ENCODE assay signal across 13 cellular contexts in genomic region chr19:41120929-41121911, GRCh38. TPM values are rescaled to one million over a fixed set of nuclear protein-coding genes. Genes with fewer than 3 reads are reported as not detected.
A peak's percentile ranks its signal among the peaks of the same experiment; 100 is the strongest.
DNase-seq lines count a peak whose midpoint lies in the region; ATAC-seq, FAIRE-seq and TF ChIP-seq lines count a peak whose summit lies in the region.
"Not testable (repeated sequence)": the region's sequence is repeated elsewhere in the genome, so short reads cannot be mapped to it uniquely, and the experiment has no call there.
"Had no signal": no experiment of that assay in that cellular context is flagged by ENCODE, and none has a peak within 500 bp of the region (broad histone marks: within the 10 kb centered on the region; RNA-seq: fewer than 3 reads in every experiment).

No MANE protein-coding gene starts in this region.

- not testable (repeated sequence) for TF ChIP-seq CTCF in activated CD8-positive, alpha-beta T cell treated with anti-CD3 and anti-CD28 coated beads for 36 hours (IDR thresholded peaks at IDR 0.05); neural progenitor cell (IDR thresholded peaks at IDR 0.05)

- ATAC-seq in activated CD8-positive, alpha-beta T cell treated with anti-CD3 and anti-CD28 coated beads for 36 hours: peak; percentile 75

- peaks cover 16% of the 10 kb centered on the region for H3K4me1 Mint-ChIP-seq in T-helper 1 cell treated with Interleukin-12 subunit alpha and Interleukin-12 subunit beta and Interleukin-4 antibody, amounts not matched to agents 30 μg/mL and 1 μg/mL, for 36 hours (ENCODE audit: low read depth)
- H3K4me1 Mint-ChIP-seq in activated CD8-positive, alpha-beta T cell treated with anti-CD3 and anti-CD28 coated beads for 36 hours (ENCODE audit: low read depth): peaks cover 21% of the 10 kb centered on the region
- H3K4me1 Mint-ChIP-seq in activated T-helper 2 cell treated with anti-CD3 and anti-CD28 coated beads, Interferon-gamma antibody, Interleukin-2, Interleukin-4, amounts not matched to agents 10 μg/mL and 5 μg/mL and 100 μg/mL, durations not matched to agents 14 hours and 24 hours and 36 hours (ENCODE audit: low read depth); neural progenitor cell: not testable (repeated sequence)

- peaks cover 22% of the 10 kb centered on the region for H3K27me3 Mint-ChIP-seq in T-helper 1 cell treated with Interleukin-12 subunit alpha and Interleukin-12 subunit beta and Interleukin-4 antibody, amounts not matched to agents 30 μg/mL and 1 μg/mL, for 36 hours (ENCODE audit: low read depth)
- H3K27me3 Mint-ChIP-seq in activated CD8-positive, alpha-beta T cell treated with anti-CD3 and anti-CD28 coated beads for 36 hours; activated T-helper 2 cell treated with anti-CD3 and anti-CD28 coated beads, Interferon-gamma antibody, Interleukin-2, Interleukin-4, amounts not matched to agents 10 μg/mL and 5 μg/mL and 100 μg/mL, durations not matched to agents 14 hours and 24 hours and 36 hours (ENCODE audit: low read depth); neural progenitor cell (ENCODE audit: insufficient read depth, low read depth): not testable (repeated sequence)

- H3K9me3 ChIP-seq in neural progenitor cell (ENCODE audit: low read depth): not testable (repeated sequence)

- H3K36me3 Mint-ChIP-seq in T-helper 1 cell treated with Interleukin-12 subunit alpha and Interleukin-12 subunit beta and Interleukin-4 antibody, amounts not matched to agents 30 μg/mL and 1 μg/mL, for 36 hours (ENCODE audit: low read depth); activated CD8-positive, alpha-beta T cell treated with anti-CD3 and anti-CD28 coated beads for 36 hours (ENCODE audit: low read depth); activated T-helper 2 cell treated with anti-CD3 and anti-CD28 coated beads, Interferon-gamma antibody, Interleukin-2, Interleukin-4, amounts not matched to agents 10 μg/mL and 5 μg/mL and 100 μg/mL, durations not matched to agents 14 hours and 24 hours and 36 hours (ENCODE audit: low read depth); neural progenitor cell: not testable (repeated sequence)

- intact Hi-C loops in activated CD8-positive, alpha-beta T cell treated with anti-CD3 and anti-CD28 coated beads for 36 hours (cut with micrococcal nuclease); activated T-helper 2 cell treated with anti-CD3 and anti-CD28 coated beads, Interferon-gamma antibody, Interleukin-2, Interleukin-4, amounts not matched to agents 10 μg/mL and 5 μg/mL and 100 μg/mL, durations not matched to agents 14 hours and 24 hours and 36 hours (cut with micrococcal nuclease): not testable (repeated sequence)

- H4K20me1 ChIP-seq in neural progenitor cell (ENCODE audit: low read depth): not testable (repeated sequence)

- peak; percentile 100 for FAIRE-seq in HTR-8/SVneo (lab: Jason Lieb, UNC)

- not testable (repeated sequence) for H3K36me3 ChIP-seq in neural progenitor cell

- H3K27me3 ChIP-seq in neural progenitor cell: not testable (repeated sequence)

- H3K27ac ChIP-seq in neural progenitor cell: not testable (repeated sequence)

- not testable (repeated sequence) for H3K79me2 ChIP-seq in neural progenitor cell (ENCODE audit: low read depth)

- not testable (repeated sequence) for H3K4me3 ChIP-seq in neural progenitor cell

- H3F3A ChIP-seq in neural progenitor cell (ENCODE audit: low read depth): not testable (repeated sequence)

- not testable (repeated sequence) for H3K4me2 ChIP-seq in neural progenitor cell

- H3K9me3 Mint-ChIP-seq in T-helper 1 cell treated with Interleukin-12 subunit alpha and Interleukin-12 subunit beta and Interleukin-4 antibody, amounts not matched to agents 30 μg/mL and 1 μg/mL, for 36 hours; activated CD8-positive, alpha-beta T cell treated with anti-CD3 and anti-CD28 coated beads for 36 hours; activated T-helper 2 cell treated with anti-CD3 and anti-CD28 coated beads, Interferon-gamma antibody, Interleukin-2, Interleukin-4, amounts not matched to agents 10 μg/mL and 5 μg/mL and 100 μg/mL, durations not matched to agents 14 hours and 24 hours and 36 hours; neural progenitor cell: not testable (repeated sequence)

- peak overlapping the region; percentile 73 for H3K27ac Mint-ChIP-seq in T-helper 1 cell treated with Interleukin-12 subunit alpha and Interleukin-12 subunit beta and Interleukin-4 antibody, amounts not matched to agents 30 μg/mL and 1 μg/mL, for 36 hours
- peak overlapping the region; percentile 59 for H3K27ac Mint-ChIP-seq in activated CD8-positive, alpha-beta T cell treated with anti-CD3 and anti-CD28 coated beads for 36 hours
- H3K27ac Mint-ChIP-seq in activated T-helper 2 cell treated with anti-CD3 and anti-CD28 coated beads, Interferon-gamma antibody, Interleukin-2, Interleukin-4, amounts not matched to agents 10 μg/mL and 5 μg/mL and 100 μg/mL, durations not matched to agents 14 hours and 24 hours and 36 hours: not testable (repeated sequence)
- peak overlapping the region; percentile 10 for H3K27ac Mint-ChIP-seq in neural progenitor cell

- not testable (repeated sequence) for H2AFZ ChIP-seq in neural progenitor cell (replicated peaks)

- H3K4me1 ChIP-seq in neural progenitor cell: not testable (repeated sequence)

- POLR2A ChIA-PET in activated CD8-positive, alpha-beta T cell treated with anti-CD3 and anti-CD28 coated beads for 36 hours (lab: Charles Lee): interaction anchor here (0.8 kb wide), 1 partner anchor 12 kb away, joined by 3 read pairs; no protein-coding TSS in a partner anchor

- not testable (repeated sequence) for DNase-seq in HTR-8/SVneo (ENCODE audit: insufficient read length, low spot score); neural progenitor cell (ENCODE audit: low spot score)
- DNase-seq in activated CD8-positive, alpha-beta T cell treated with anti-CD3 and anti-CD28 coated beads for 36 hours: peak; percentile 72
- peak; percentile 73 for DNase-seq in activated T-helper 2 cell treated with anti-CD3 and anti-CD28 coated beads, Interferon-gamma antibody, Interleukin-2, Interleukin-4, amounts not matched to agents 10 μg/mL and 5 μg/mL and 100 μg/mL, durations not matched to agents 14 hours and 24 hours and 36 hours (ENCODE audit: low spot score)
- peak; percentile 47 for DNase-seq in effector CD8-positive, alpha-beta T cell (lab: John Stamatoyannopoulos, UW)
- peak; percentile 43 to 48 for DNase-seq in stimulated activated CD8-positive, alpha-beta memory T cell treated with anti-CD3 and anti-CD28 coated beads, Interleukin-2, amount 100 ng/mL, for 1 hour (ENCODE audit: low read depth in 2 of 2)

- H3K9ac ChIP-seq in neural progenitor cell: not testable (repeated sequence)

- CTCF ChIA-PET in activated CD8-positive, alpha-beta T cell treated with anti-CD3 and anti-CD28 coated beads for 36 hours (lab: Charles Lee): interaction anchor here (1.4 kb wide), 1 partner anchor 23 kb away, joined by 3 read pairs; no protein-coding TSS in a partner anchor

- peak overlapping the region; percentile 43 for H3K4me3 Mint-ChIP-seq in T-helper 1 cell treated with Interleukin-12 subunit alpha and Interleukin-12 subunit beta and Interleukin-4 antibody, amounts not matched to agents 30 μg/mL and 1 μg/mL, for 36 hours
- peak overlapping the region; percentile 2 for H3K4me3 Mint-ChIP-seq in activated CD8-positive, alpha-beta T cell treated with anti-CD3 and anti-CD28 coated beads for 36 hours
- H3K4me3 Mint-ChIP-seq in activated T-helper 2 cell treated with anti-CD3 and anti-CD28 coated beads, Interferon-gamma antibody, Interleukin-2, Interleukin-4, amounts not matched to agents 10 μg/mL and 5 μg/mL and 100 μg/mL, durations not matched to agents 14 hours and 24 hours and 36 hours (ENCODE audit: low read depth): not testable (repeated sequence)
- peak overlapping the region; percentile 44 for H3K4me3 Mint-ChIP-seq in neural progenitor cell

RNA-seq across cellular contexts. Expression of gene CYP2F1, which starts 7.0 kb away (rescaled TPM):
- not detected for total RNA-seq in activated CD8-positive, alpha-beta T cell treated with anti-CD3 and anti-CD28 coated beads for 36 hours
- not detected in 2 replicates for total RNA-seq in activated T-helper 2 cell treated with anti-CD3 and anti-CD28 coated beads, Interferon-gamma antibody, Interleukin-2, Interleukin-4, amounts not matched to agents 10 μg/mL and 5 μg/mL and 100 μg/mL, durations not matched to agents 14 hours and 24 hours and 36 hours
- not detected in 2 replicates for total RNA-seq in neural progenitor cell (ENCODE audit: low replicate concordance)
- total RNA-seq: fibroblast of lung; heart right ventricle; kidney epithelial cell; pancreas; skeletal muscle tissue; T-helper 2 cell treated with Interferon-gamma antibody and Interleukin-4, amounts not matched to agents 100 ng/mL and 5 ng/mL, for 36 hours had no signal

RNA-seq across cellular contexts. Expression of gene CYP2A13, which starts 33.0 kb away (rescaled TPM):
- not detected for total RNA-seq in activated CD8-positive, alpha-beta T cell treated with anti-CD3 and anti-CD28 coated beads for 36 hours
- not detected in 2 replicates for total RNA-seq in activated T-helper 2 cell treated with anti-CD3 and anti-CD28 coated beads, Interferon-gamma antibody, Interleukin-2, Interleukin-4, amounts not matched to agents 10 μg/mL and 5 μg/mL and 100 μg/mL, durations not matched to agents 14 hours and 24 hours and 36 hours
- not detected in 2 replicates for total RNA-seq in neural progenitor cell (ENCODE audit: low replicate concordance)
- total RNA-seq: fibroblast of lung; heart right ventricle; kidney epithelial cell; pancreas; skeletal muscle tissue; T-helper 2 cell treated with Interferon-gamma antibody and Interleukin-4, amounts not matched to agents 100 ng/mL and 5 ng/mL, for 36 hours had no signal
